19 cellular contexts compared by ENCODE assay signal in genomic region chr11:2569731-2570210, GRCh38.
"Had no signal": no experiment of that assay in that cellular context is flagged by ENCODE, and none has a peak within 500 bp of the region (broad histone marks: within the 10 kb centered on the region; RNA-seq: fewer than 3 reads in every experiment).

No MANE protein-coding gene starts in this region.

- H3K27me3 Mint-ChIP-seq: activated naive CD4-positive, alpha-beta T cell treated with anti-CD3 and anti-CD28 coated beads, Interleukin-2, amount 50 U/mL, for 24 hours; effector memory CD8-positive, alpha-beta T cell; naive thymus-derived CD4-positive, alpha-beta T cell; stimulated activated naive CD8-positive, alpha-beta T cell treated with anti-CD3 and anti-CD28 coated beads, Interleukin-15, Interleukin-2, amounts not matched to agents 100 ng/mL and 50 ng/mL, for 24 hours had no signal

- ATAC-seq: activated CD4-positive, CD25-positive, alpha-beta regulatory T cell treated with anti-CD3 and anti-CD28 coated beads, Interleukin-2, amount 50 U/mL, for 24 hours; activated T-cell treated with anti-CD3 and anti-CD28 coated beads, Interleukin-2, amount 50 U/mL, for 4 hours; effector memory CD8-positive, alpha-beta T cell; left lobe of liver; naive thymus-derived CD4-positive, alpha-beta T cell; pancreas had no signal

- H3K4me1 ChIP-seq: pancreas, uterus had no signal

- H3K36me3 ChIP-seq: cardiac muscle cell, pancreas, tibial nerve, uterus had no signal

- H3K27ac Mint-ChIP-seq: activated naive CD4-positive, alpha-beta T cell treated with anti-CD3 and anti-CD28 coated beads, Interleukin-2, amount 50 U/mL, for 24 hours; stimulated activated naive CD8-positive, alpha-beta T cell treated with anti-CD3 and anti-CD28 coated beads, Interleukin-15, Interleukin-2, amounts not matched to agents 100 ng/mL and 50 ng/mL, for 24 hours had no signal

- H3K4me3 Mint-ChIP-seq: activated naive CD4-positive, alpha-beta T cell treated with anti-CD3 and anti-CD28 coated beads, Interleukin-2, amount 50 U/mL, for 24 hours; activated T-cell treated with anti-CD3 and anti-CD28 coated beads, Interleukin-2, amount 50 U/mL, for 4 hours; effector memory CD8-positive, alpha-beta T cell; naive thymus-derived CD4-positive, alpha-beta T cell; stimulated activated naive CD8-positive, alpha-beta T cell treated with anti-CD3 and anti-CD28 coated beads, Interleukin-15, Interleukin-2, amounts not matched to agents 100 ng/mL and 50 ng/mL, for 24 hours; T-helper 1 cell treated with Interleukin-12 subunit alpha and Interleukin-12 subunit beta and Interleukin-4 antibody, amounts not matched to agents 30 μg/mL and 1 μg/mL, for 36 hours had no signal

- H3K27ac ChIP-seq: cardiac muscle cell, neutrophil, pancreas, skin epidermis, tibial nerve, uterus had no signal

- H3K4me1 Mint-ChIP-seq: activated naive CD4-positive, alpha-beta T cell treated with anti-CD3 and anti-CD28 coated beads, Interleukin-2, amount 50 U/mL, for 24 hours had no signal

- H3K9me3 Mint-ChIP-seq: activated naive CD4-positive, alpha-beta T cell treated with anti-CD3 and anti-CD28 coated beads, Interleukin-2, amount 50 U/mL, for 24 hours; activated T-cell treated with anti-CD3 and anti-CD28 coated beads, Interleukin-2, amount 50 U/mL, for 4 hours; effector memory CD8-positive, alpha-beta T cell; naive thymus-derived CD4-positive, alpha-beta T cell; stimulated activated naive CD8-positive, alpha-beta T cell treated with anti-CD3 and anti-CD28 coated beads, Interleukin-15, Interleukin-2, amounts not matched to agents 100 ng/mL and 50 ng/mL, for 24 hours; T-helper 1 cell treated with Interleukin-12 subunit alpha and Interleukin-12 subunit beta and Interleukin-4 antibody, amounts not matched to agents 30 μg/mL and 1 μg/mL, for 36 hours had no signal

- H3K4me3 ChIP-seq: cardiac muscle cell, pancreas, skin epidermis, tibial nerve, uterus had no signal

- H3K36me3 Mint-ChIP-seq: activated naive CD4-positive, alpha-beta T cell treated with anti-CD3 and anti-CD28 coated beads, Interleukin-2, amount 50 U/mL, for 24 hours had no signal

- DNase-seq: activated CD4-positive, alpha-beta T cell treated with anti-CD3 and anti-CD28 coated beads, Interleukin-2, amount 50 U/mL, for 1 hour; activated CD8-positive, alpha-beta memory T cell treated with anti-CD3 and anti-CD28 coated beads, Interleukin-2, amount 50 U/mL, for 4 hours; activated T-cell treated with anti-CD3 and anti-CD28 coated beads, Interleukin-2, amount 50 U/mL, for 4 hours; effector memory CD8-positive, alpha-beta T cell; hippocampal formation; naive thymus-derived CD4-positive, alpha-beta T cell; stimulated activated CD4-positive, alpha-beta T cell treated with anti-CD3 and anti-CD28 coated beads, Interleukin-15, amount 100 ng/mL, for 24 hours; stimulated activated CD4-positive, alpha-beta T cell treated with anti-CD3 and anti-CD28 coated beads, Interleukin-2, amount 100 ng/mL, for 48 hours; uterus had no signal

- H3K27me3 ChIP-seq: cardiac muscle cell, neutrophil, pancreas, tibial nerve, uterus had no signal

- H3K9me3 ChIP-seq: neutrophil, pancreas, tibial nerve, uterus had no signal
